In genomic region chr17:44972953-44973352, GRCh38 we compare ENCODE assay signal across 20 cellular contexts. TPM values are rescaled to one million over a fixed set of nuclear protein-coding genes. Genes with fewer than 3 reads are reported as not detected.
DNase-seq lines count a peak whose midpoint lies in the region; ATAC-seq and TF ChIP-seq lines count a peak whose summit lies in the region.
"Had no signal": no experiment of that assay in that cellular context is flagged by ENCODE, and none has a peak within 500 bp of the region (broad histone marks: within the 10 kb centered on the region; RNA-seq: fewer than 3 reads in every experiment).

No MANE protein-coding gene starts in this region.

- no peak overlapping the region for H2BK5ac ChIP-seq in IMR-90 (ENCODE audit: low read depth, low read length, poor library complexity, severe bottlenecking)

- peaks cover 0 to 72% (median 16%) of the 10 kb centered on the region in 5 donors for H3K27me3 Mint-ChIP-seq in naive thymus-derived CD4-positive, alpha-beta T cell

- peak overlapping the region in 1 of 9 donors; percentile 28 for H3K27ac Mint-ChIP-seq in naive thymus-derived CD4-positive, alpha-beta T cell
- H3K27ac Mint-ChIP-seq: activated B cell treated with CpG ODN at 0.5 μM for 24 hours; CD4-positive, CD25-positive, alpha-beta regulatory T cell; T-cell had no signal

- DNase-seq in GM23248, result peak; percentile 60
- peak; percentile 31 for DNase-seq in IMR-90
- peak; percentile 58 for DNase-seq in amniotic epithelial cell (ENCODE audit: low read depth)
- DNase-seq in kidney tubule cell (ENCODE audit: low spot score), result peak; percentile 71
- no peak for DNase-seq in naive thymus-derived CD4-positive, alpha-beta T cell
- DNase-seq in NCI-H1048 (lab: John Stamatoyannopoulos, UW), result no peak
- DNase-seq: activated B cell treated with CpG ODN at 0.5 μM for 24 hours; central memory CD4-positive, alpha-beta T cell; effector memory CD4-positive, alpha-beta T cell; gastrocnemius medialis; GDM1; NCI-H1105; testis had no signal

- TF ChIP-seq CTCF in IMR-90 (conservative IDR thresholded peaks at IDR 0.05; ENCODE audit: low read depth, low read length), result no peak

- H3K23ac ChIP-seq in IMR-90 (ENCODE audit: low read depth, low read length), result no peak overlapping the region

- ATAC-seq in IMR-90 (ENCODE audit: low read depth) (no peak), GM21526 (IDR thresholded peaks at IDR 0.05; ENCODE audit: low FRiP score, unreplicated experiment) (no peak)
- no peak for ATAC-seq in naive thymus-derived CD4-positive, alpha-beta T cell
- no peak for ATAC-seq in activated CD4-positive, CD25-positive, alpha-beta regulatory T cell treated with anti-CD3 and anti-CD28 coated beads, Interleukin-2, amount 50 U/mL, for 24 hours
- ATAC-seq: gastrocnemius medialis had no signal

- H3K27ac ChIP-seq in GM23248 (no peak overlapping the region), IMR-90 (ENCODE audit: insufficient read depth, low read length) (no peak overlapping the region)
- H3K27ac ChIP-seq in naive thymus-derived CD4-positive, alpha-beta T cell (ENCODE audit: low read depth, low read length), result no peak overlapping the region
- H3K27ac ChIP-seq: gastrocnemius medialis, testis had no signal

- BruUV-seq in IMR-90 (replicated peaks; lab: Mats Ljungman, UMichigan), result no TSS peak

- peaks cover 4% of the 10 kb centered on the region for H3K9me1 ChIP-seq in IMR-90 (ENCODE audit: insufficient read depth, low read length)

- no peak overlapping the region for H4K91ac ChIP-seq in IMR-90 (ENCODE audit: insufficient read depth, low read depth, low read length)

- H2BK120ac ChIP-seq in IMR-90 (ENCODE audit: low read depth, low read length), result no peak overlapping the region

- intact Hi-C loops in IMR-90 (cut with micrococcal nuclease), result no loop called here
- intact Hi-C loops in naive thymus-derived CD4-positive, alpha-beta T cell (cut with micrococcal nuclease), result no loop called here

- no peaks in the 10 kb centered on the region for H3K79me2 ChIP-seq in GM23248 (ENCODE audit: insufficient read depth)

- H3K9me2 ChIP-seq in GM23248 (ENCODE audit: insufficient read depth), result no peaks in the 10 kb centered on the region

- no peak overlapping the region for H3K4me3 Mint-ChIP-seq in naive thymus-derived CD4-positive, alpha-beta T cell
- H3K4me3 Mint-ChIP-seq: activated B cell treated with CpG ODN at 0.5 μM for 24 hours, T-cell had no signal

- TF ChIP-seq POLR2A in IMR-90 (IDR thresholded peaks at IDR 0.05; ENCODE audit: low read depth, low read length), result no peak

- H3K9ac ChIP-seq in GM23248, result no peak overlapping the region
- H3K9ac ChIP-seq in IMR-90 (ENCODE audit: low read depth, low read length), result no peak overlapping the region

- H3K4me3 ChIP-seq in GM23248, result no peak overlapping the region
- H3K4me3 ChIP-seq in IMR-90 (ENCODE audit: insufficient read depth, low read depth, low read length), result no peak overlapping the region
- no peak overlapping the region for H3K4me3 ChIP-seq in naive thymus-derived CD4-positive, alpha-beta T cell (ENCODE audit: low read length)
- H3K4me3 ChIP-seq: gastrocnemius medialis, testis had no signal

- H4K8ac ChIP-seq in IMR-90 (ENCODE audit: low read depth in 2 of 2, low read length in 2 of 2), result no peak overlapping the region

- no peaks in the 10 kb centered on the region; the same call in 1 of the 2 replicates for H3K27me3 ChIP-seq in GM23248 (replicated peaks; ENCODE audit: insufficient read depth)
- H3K27me3 ChIP-seq in IMR-90 (ENCODE audit: control insufficient read depth, insufficient read depth, low read length), result peaks cover 18% of the 10 kb centered on the region
- H3K27me3 ChIP-seq in naive thymus-derived CD4-positive, alpha-beta T cell (ENCODE audit: control insufficient read depth in 2 of 2, insufficient read depth in 2 of 2, low read length in 2 of 2), result no peaks in the 10 kb centered on the region
- H3K27me3 ChIP-seq: testis had no signal

- peaks cover 11 to 28% (median 17%) of the 10 kb centered on the region in 7 donors for H3K4me1 Mint-ChIP-seq in naive thymus-derived CD4-positive, alpha-beta T cell

- in situ Hi-C loops in GM23248 (cut with MboI), result no loop called here
- in situ Hi-C loops in IMR-90 (cut with MboI; ENCODE audit: low sequenced_read_pairs), result no loop called here

- H3K36me3 Mint-ChIP-seq in naive thymus-derived CD4-positive, alpha-beta T cell, result peaks cover 0 to 3% (median 0%) of the 10 kb centered on the region in 5 donors
- H3K36me3 Mint-ChIP-seq: activated naive CD8-positive, alpha-beta T cell; CD4-positive, CD25-positive, alpha-beta regulatory T cell; T-cell had no signal

- H3K9me3 ChIP-seq in GM23248 (ENCODE audit: low read depth), result no peaks in the 10 kb centered on the region
- no peaks in the 10 kb centered on the region for H3K9me3 ChIP-seq in IMR-90 (ENCODE audit: control insufficient read depth, insufficient read depth, low read length)
- no peaks in the 10 kb centered on the region for H3K9me3 ChIP-seq in naive thymus-derived CD4-positive, alpha-beta T cell (ENCODE audit: control insufficient read depth in 2 of 3, low read length in 3 of 3)
- H3K9me3 ChIP-seq: gastrocnemius medialis, testis had no signal

- H2AK5ac ChIP-seq in IMR-90 (ENCODE audit: low read depth, low read length), result no peak overlapping the region

- H3K14ac ChIP-seq in IMR-90 (replicated peaks; ENCODE audit: low read depth, low read length), result no peak overlapping the region

- no peak overlapping the region for H2BK20ac ChIP-seq in IMR-90 (ENCODE audit: low read depth, low read length)

- WGBS in GM23248 (ENCODE audit: low coverage in 1 of 2, low lambda C conversion rate in 2 of 2, missing lambda C conversion rate in 2 of 2), 2 experiments, result 69% methylated on average over 6 of the region's 6 CpGs
- no CpG with 5 or more reads among the region's 6 CpGs for WGBS in IMR-90 (ENCODE audit: extremely low coverage in 2 of 2, insufficient read length in 1 of 2), 2 experiments

- H2AFZ ChIP-seq in GM23248 (no peak overlapping the region), IMR-90 (replicated peaks; ENCODE audit: low read length, poor library complexity) (no peak overlapping the region)

- H3K36me3 ChIP-seq in GM23248 (ENCODE audit: low read depth) (no peaks in the 10 kb centered on the region), IMR-90 (ENCODE audit: control insufficient read depth, insufficient read depth, low read length) (no peaks in the 10 kb centered on the region)
- no peaks in the 10 kb centered on the region for H3K36me3 ChIP-seq in naive thymus-derived CD4-positive, alpha-beta T cell (ENCODE audit: control insufficient read depth in 2 of 3, insufficient read depth in 3 of 3, low read length in 3 of 3)
- H3K36me3 ChIP-seq: gastrocnemius medialis had no signal

- no peak overlapping the region for H2AK9ac ChIP-seq in IMR-90 (replicated peaks; ENCODE audit: low read depth, low read length, poor library complexity)

- no peaks in the 10 kb centered on the region for H3K79me1 ChIP-seq in IMR-90 (ENCODE audit: low read depth in 1 of 2, low read length in 2 of 2)

- H3K4me2 ChIP-seq in GM23248 (ENCODE audit: unreplicated experiment), result no peak overlapping the region
- H3K4me2 ChIP-seq in IMR-90 (ENCODE audit: low read depth, low read length), result no peak overlapping the region

- H3F3A ChIP-seq in GM23248 (ENCODE audit: insufficient read depth), result peaks cover 16% of the 10 kb centered on the region; the same call in 1 of the 2 replicates

- H3K9me3 Mint-ChIP-seq in naive thymus-derived CD4-positive, alpha-beta T cell, result no peaks in the 10 kb centered on the region
- H3K9me3 Mint-ChIP-seq: activated B cell treated with CpG ODN at 0.5 μM for 24 hours, nephron, T-cell had no signal

- H4K5ac ChIP-seq in IMR-90 (ENCODE audit: low read depth, low read length), result no peak overlapping the region

- no peak for TF ChIP-seq RAD21 in IMR-90 (IDR thresholded peaks at IDR 0.05; ENCODE audit: low read length)

- H4K20me1 ChIP-seq in GM23248 (ENCODE audit: insufficient read depth), result no peaks in the 10 kb centered on the region
- H4K20me1 ChIP-seq in IMR-90 (ENCODE audit: insufficient read depth, low read length), result no peaks in the 10 kb centered on the region

- no peak overlapping the region for H3K56ac ChIP-seq in IMR-90 (ENCODE audit: extremely low read depth, insufficient read depth, low read length)

- H3K4ac ChIP-seq in IMR-90 (ENCODE audit: low read depth, low read length), result no peak overlapping the region

- POLR2A ChIA-PET in IMR-90 (lab: Charles Lee; ENCODE audit: unreplicated experiment), result no interaction called here
- POLR2A ChIA-PET in naive thymus-derived CD4-positive, alpha-beta T cell (lab: Charles Lee), result no interaction called here

- no peak overlapping the region for H2BK15ac ChIP-seq in IMR-90 (ENCODE audit: low read depth, low read length)

- CTCF ChIA-PET in IMR-90 (lab: Yijun Ruan, JAX), result no interaction called here
- CTCF ChIA-PET in naive thymus-derived CD4-positive, alpha-beta T cell (lab: Charles Lee), result no interaction called here

- no peak overlapping the region for H3K18ac ChIP-seq in IMR-90 (ENCODE audit: low read depth, low read length)

- H3K4me1 ChIP-seq in GM23248 (ENCODE audit: insufficient read depth), result peaks cover 16% of the 10 kb centered on the region
- H3K4me1 ChIP-seq in IMR-90 (ENCODE audit: control insufficient read depth, insufficient read depth, low read length), result peaks cover 19% of the 10 kb centered on the region
- peaks cover 11 to 13% of the 10 kb centered on the region in 2 donors for H3K4me1 ChIP-seq in naive thymus-derived CD4-positive, alpha-beta T cell (ENCODE audit: control insufficient read depth in 2 of 2, insufficient read depth in 2 of 2, low read length in 2 of 2)

- dilution Hi-C loops in IMR-90 (cut with HindIII; ENCODE audit: low sequenced_read_pairs, unreplicated experiment), result no loop called here

RNA-seq across cellular contexts. Expression of gene C1QL1, which starts 4.8 kb away (rescaled TPM):
- 0.86 TPM in 1 of 2 replicates, not detected in the other for total RNA-seq in GM23248 (2014; rRNA removed; shearing (Covaris generic))
- polyA plus RNA-seq in GM23248 (2016; fragmentation: Nextera tagmentation; extraction: Ambion mirVana) (0.14 and 0.77 TPM in 2 replicates), IMR-90 (2012; rRNA removed) (0.84 and 1.5 TPM in 2 replicates)
- total RNA-seq in IMR-90 (2012; rRNA removed), result 0.18 and 0.28 TPM in 2 replicates
- 1.6 and 4.1 TPM in 2 replicates for polyA plus RNA-seq in IMR-90 (2012; cell fraction: cytosol; rRNA removed)
- polyA plus RNA-seq in IMR-90 (2012; cell fraction: nucleus; rRNA removed; ENCODE audit: low replicate concordance), result 0.71 and 1.2 TPM in 2 replicates
- under 1 TPM in 1 of 5 experiments, not detected in 4; 0.29 TPM for total RNA-seq in naive thymus-derived CD4-positive, alpha-beta T cell
- not detected for polyA plus RNA-seq in naive thymus-derived CD4-positive, alpha-beta T cell
- total RNA-seq: activated B cell treated with CpG ODN at 0.5 μM for 24 hours; CD4-positive, CD25-positive, alpha-beta regulatory T cell; gastrocnemius medialis; T-cell had no signal
- polyA plus RNA-seq: CD4-positive, CD25-positive, alpha-beta regulatory T cell had no signal

RNA-seq across cellular contexts. Expression of gene KIF18B, which starts 25.4 kb away (rescaled TPM):
- 1.4 and 2.1 TPM in 2 replicates for total RNA-seq in GM23248 (2014; rRNA removed; shearing (Covaris generic))
- polyA plus RNA-seq in GM23248 (2016; fragmentation: Nextera tagmentation; extraction: Ambion mirVana) (4.5 and 4.6 TPM in 2 replicates), IMR-90 (2012; rRNA removed) (16.0 and 17.4 TPM in 2 replicates)
- total RNA-seq in IMR-90 (2012; rRNA removed), result 1.3 and 2.5 TPM in 2 replicates
- 7.6 and 7.8 TPM in 2 replicates for polyA plus RNA-seq in IMR-90 (2012; cell fraction: cytosol; rRNA removed)
- 23.3 and 68.0 TPM in 2 replicates for polyA plus RNA-seq in IMR-90 (2012; cell fraction: nucleus; rRNA removed; ENCODE audit: low replicate concordance)
- total RNA-seq in naive thymus-derived CD4-positive, alpha-beta T cell, result 10 to 100 TPM in 1 of 5 experiments, under 1 TPM in 1, not detected in 3; 0.17 to 57.2 TPM
- not detected for polyA plus RNA-seq in naive thymus-derived CD4-positive, alpha-beta T cell

RNA-seq across cellular contexts. Expression of gene GFAP, which starts 57.7 kb away (rescaled TPM):
- 1.1 TPM in 1 of 2 replicates, not detected in the other for total RNA-seq in GM23248 (2014; rRNA removed; shearing (Covaris generic))
- 0.49 and 0.52 TPM in 2 replicates for polyA plus RNA-seq in GM23248 (2016; fragmentation: Nextera tagmentation; extraction: Ambion mirVana)
- 0.18 TPM in 1 of 2 replicates, not detected in the other for total RNA-seq in IMR-90 (2012; rRNA removed)
- 0.19 and 0.40 TPM in 2 replicates for polyA plus RNA-seq in IMR-90 (2012; rRNA removed)
- 0.02 and 0.13 TPM in 2 replicates for polyA plus RNA-seq in IMR-90 (2012; cell fraction: cytosol; rRNA removed)
- polyA plus RNA-seq in IMR-90 (2012; cell fraction: nucleus; rRNA removed; ENCODE audit: low replicate concordance), result 0.05 and 0.18 TPM in 2 replicates
- total RNA-seq in naive thymus-derived CD4-positive, alpha-beta T cell, result not detected
- polyA plus RNA-seq in naive thymus-derived CD4-positive, alpha-beta T cell, result under 1 TPM in 1 of 2 donors, not detected in 1; 0.16 TPM
- total RNA-seq: activated B cell treated with CpG ODN at 0.5 μM for 24 hours; CD4-positive, CD25-positive, alpha-beta regulatory T cell; gastrocnemius medialis; lung microvascular endothelial cell; T-cell had no signal
- polyA plus RNA-seq: CD4-positive, CD25-positive, alpha-beta regulatory T cell had no signal

Comparison
In these comparisons a context has a peak if more than half of its experiments do, and no peak if none do; other contexts are left out.
1. DNase-seq: peak in GM23248 (single experiment), IMR-90 (single experiment), amniotic epithelial cell (single experiment) and kidney tubule cell (single experiment); none in naive thymus-derived CD4-positive, alpha-beta T cell (0 of 9) and NCI-H1048 (single experiment).